Comparison of ENCODE assay signal across 10 cellular contexts in the genomic region with DNA sequence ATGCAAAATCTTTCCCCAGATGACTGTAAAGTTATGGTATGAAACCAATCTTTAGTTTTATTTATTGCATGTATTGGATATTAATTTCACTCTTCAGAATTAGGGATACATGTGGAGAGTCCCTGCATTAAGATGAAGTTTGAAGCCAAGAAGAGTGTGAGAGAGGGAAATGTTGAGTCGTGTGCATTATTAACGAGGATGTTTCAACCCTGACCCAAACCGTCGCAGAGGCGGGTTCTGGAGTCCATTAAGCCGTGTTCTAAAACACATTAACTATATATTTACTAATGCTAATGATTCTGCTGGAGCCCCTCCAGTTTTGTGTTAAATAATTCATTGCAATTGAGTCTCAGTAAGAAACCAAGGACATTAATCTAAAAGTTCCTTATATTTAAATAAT. TPM values are rescaled to one million over a fixed set of nuclear protein-coding genes. Genes with fewer than 3 reads are reported as not detected.
DNase-seq lines count a peak whose midpoint lies in the region; ATAC-seq and TF ChIP-seq lines count a peak whose summit lies in the region.
"Had no signal": no experiment of that assay in that cellular context is flagged by ENCODE, and none has a peak within 500 bp of the region (broad histone marks: within the 10 kb centered on the region; RNA-seq: fewer than 3 reads in every experiment).

No MANE protein-coding gene starts in this region.

- no peak overlapping the region for H3K18ac ChIP-seq in neuronal stem cell (ENCODE audit: low read length)

- H2BK120ac ChIP-seq in neuronal stem cell (ENCODE audit: low read depth, low read length), result no peak overlapping the region

- POLR2A ChIA-PET in CD8-positive, alpha-beta T cell (lab: Charles Lee), result no interaction called here

- no peak for ATAC-seq in CD8-positive, alpha-beta T cell

- no peaks in the 10 kb centered on the region for H3K9me3 Mint-ChIP-seq in CD8-positive, alpha-beta T cell

- H3K9me3 ChIP-seq in ES-I3 (ENCODE audit: control insufficient read depth, insufficient read depth, low read length) (peaks cover 2% of the 10 kb centered on the region; the same call in 1 of the 2 replicates), neuronal stem cell (replicated peaks in 1 of 2; ENCODE audit: control insufficient read depth in 2 of 2, insufficient read depth in 1 of 2, low read depth in 1 of 2, low read length in 2 of 2) (no peaks in the 10 kb centered on the region)
- H3K9me3 ChIP-seq in CD8-positive, alpha-beta T cell (ENCODE audit: low read length), result no peaks in the 10 kb centered on the region
- H3K9me3 ChIP-seq: esophagus squamous epithelium had no signal

- no peaks in the 10 kb centered on the region for H3K27me3 ChIP-seq in neuronal stem cell (ENCODE audit: control insufficient read depth in 3 of 3, insufficient read depth in 3 of 3, low read depth in 1 of 3, low read length in 3 of 3)
- H3K27me3 ChIP-seq in CD8-positive, alpha-beta T cell (ENCODE audit: insufficient read depth, low read length), result peaks cover 7% of the 10 kb centered on the region

- H2BK5ac ChIP-seq in neuronal stem cell (ENCODE audit: low read length), result no peak overlapping the region

- H3K4me1 ChIP-seq in ES-I3 (ENCODE audit: insufficient read depth, low read length) (no peaks in the 10 kb centered on the region; the same call in none of the 2 replicates), neuronal stem cell (ENCODE audit: control insufficient read depth in 2 of 2, insufficient read depth in 1 of 2, low read depth in 1 of 2, low read length in 2 of 2) (peaks cover 0 to 11% of the 10 kb centered on the region in 2 donors)
- H3K4me1 ChIP-seq in CD8-positive, alpha-beta T cell (ENCODE audit: insufficient read depth, low read length), result peaks cover 9% of the 10 kb centered on the region

- H3K36me3 ChIP-seq in ES-I3 (ENCODE audit: insufficient read depth, low read length) (no peaks in the 10 kb centered on the region), neuronal stem cell (replicated peaks in 1 of 2; ENCODE audit: control insufficient read depth in 2 of 2, insufficient read depth in 2 of 2, low read length in 2 of 2) (no peaks in the 10 kb centered on the region)
- H3K36me3 ChIP-seq in CD8-positive, alpha-beta T cell (ENCODE audit: insufficient read depth, low read length), result no peaks in the 10 kb centered on the region
- H3K36me3 ChIP-seq: esophagus squamous epithelium had no signal

- no peak overlapping the region for H3K27ac Mint-ChIP-seq in CD8-positive, alpha-beta T cell

- peaks cover 2% of the 10 kb centered on the region for H3K79me1 ChIP-seq in neuronal stem cell (ENCODE audit: low read depth, low read length)

- no peak overlapping the region for H4K8ac ChIP-seq in neuronal stem cell (ENCODE audit: low read depth, low read length)

- no peak overlapping the region for H2AK5ac ChIP-seq in neuronal stem cell (ENCODE audit: low read depth, low read length)

- no peak overlapping the region for H2AFZ ChIP-seq in neuronal stem cell (ENCODE audit: low read length)

- H3K14ac ChIP-seq in neuronal stem cell (ENCODE audit: low read length), result no peak overlapping the region

- H2BK12ac ChIP-seq in neuronal stem cell (ENCODE audit: low read length), result no peak overlapping the region

- H3K4me1 Mint-ChIP-seq in CD8-positive, alpha-beta T cell (ENCODE audit: low read depth), result peaks cover 14% of the 10 kb centered on the region

- DNase-seq in NCI-H82 (lab: John Stamatoyannopoulos, UW) (peak; percentile 78), epithelial cell of prostate (ENCODE audit: low read depth, low spot score) (no peak), neuronal stem cell (ENCODE audit: low spot score) (no peak), MV-4-11 (lab: John Stamatoyannopoulos, UW) (no peak), HUDEP-2 (lab: John Stamatoyannopoulos, UW; ENCODE audit: unreplicated experiment in 76 of 76) (no peak), HK-2 (ENCODE audit: unreplicated experiment) (no peak)
- DNase-seq in CD8-positive, alpha-beta T cell, result no peak
- DNase-seq: esophagus squamous epithelium, NCI-H510A treated with DMSO at 0.1 percent for 48 hours had no signal

- intact Hi-C loops in CD8-positive, alpha-beta T cell (cut with DNase I, micrococcal nuclease), result no loop called here

- WGBS in neuronal stem cell (ENCODE audit: extremely low coverage in 2 of 2, insufficient read length in 2 of 2, insufficient replicate concordance in 1 of 2), 2 donors, result no CpG with 5 or more reads among the region's 6 CpGs

- CTCF ChIA-PET in CD8-positive, alpha-beta T cell (lab: Charles Lee), result no interaction called here

- H3K23ac ChIP-seq in neuronal stem cell (ENCODE audit: low read depth, low read length, poor library complexity), result no peak overlapping the region

- H2BK15ac ChIP-seq in neuronal stem cell (ENCODE audit: low read length), result no peak overlapping the region

- no peak overlapping the region for H3K4ac ChIP-seq in neuronal stem cell (ENCODE audit: low read length)

- H3K4me2 ChIP-seq in neuronal stem cell (ENCODE audit: insufficient read depth, low read length, poor library complexity, severe bottlenecking), result peak overlapping the region; percentile 41

- H3K9ac ChIP-seq in ES-I3 (ENCODE audit: low read depth, low read length) (peak overlapping the region; percentile 69; the same call in 1 of the 2 replicates), neuronal stem cell (ENCODE audit: low read depth, low read length, poor library complexity) (no peak overlapping the region)

- H3K27me3 Mint-ChIP-seq in CD8-positive, alpha-beta T cell (ENCODE audit: low read depth), result peaks cover 60% of the 10 kb centered on the region

- H3K36me3 Mint-ChIP-seq in CD8-positive, alpha-beta T cell, result no peaks in the 10 kb centered on the region

- H3K4me3 Mint-ChIP-seq in CD8-positive, alpha-beta T cell, result no peak overlapping the region

- no peak overlapping the region for H4K91ac ChIP-seq in neuronal stem cell (ENCODE audit: low read depth, low read length, poor library complexity)

- TF ChIP-seq CTCF in CD8-positive, alpha-beta T cell (IDR thresholded peaks at IDR 0.05), result no peak

- H3K4me3 ChIP-seq in neuronal stem cell (ENCODE audit: low read length in 2 of 2), result peak overlapping the region in 1 of 2 donors; percentile 81
- no peak overlapping the region for H3K4me3 ChIP-seq in CD8-positive, alpha-beta T cell (ENCODE audit: low read depth, low read length)

- peak overlapping the region; percentile 73 for H3K27ac ChIP-seq in epithelial cell of prostate
- H3K27ac ChIP-seq in neuronal stem cell (replicated peaks; ENCODE audit: low read length), result no peak overlapping the region
- no peak overlapping the region for H3K27ac ChIP-seq in CD8-positive, alpha-beta T cell (ENCODE audit: low read depth, low read length)
- H3K27ac ChIP-seq: esophagus squamous epithelium had no signal

RNA-seq across cellular contexts. Expression of gene CDK14, which starts 1.8 kb away (rescaled TPM):
- 25.6 TPM for polyA plus RNA-seq in neuronal stem cell (2013, experiment 1 of 2)
- 26.9 TPM for polyA plus RNA-seq in neuronal stem cell (2013, experiment 2 of 2)
- under 1 TPM; 0.19 TPM for total RNA-seq in CD8-positive, alpha-beta T cell
